ENCODE assay signal across 8 cellular contexts in the genomic region with DNA sequence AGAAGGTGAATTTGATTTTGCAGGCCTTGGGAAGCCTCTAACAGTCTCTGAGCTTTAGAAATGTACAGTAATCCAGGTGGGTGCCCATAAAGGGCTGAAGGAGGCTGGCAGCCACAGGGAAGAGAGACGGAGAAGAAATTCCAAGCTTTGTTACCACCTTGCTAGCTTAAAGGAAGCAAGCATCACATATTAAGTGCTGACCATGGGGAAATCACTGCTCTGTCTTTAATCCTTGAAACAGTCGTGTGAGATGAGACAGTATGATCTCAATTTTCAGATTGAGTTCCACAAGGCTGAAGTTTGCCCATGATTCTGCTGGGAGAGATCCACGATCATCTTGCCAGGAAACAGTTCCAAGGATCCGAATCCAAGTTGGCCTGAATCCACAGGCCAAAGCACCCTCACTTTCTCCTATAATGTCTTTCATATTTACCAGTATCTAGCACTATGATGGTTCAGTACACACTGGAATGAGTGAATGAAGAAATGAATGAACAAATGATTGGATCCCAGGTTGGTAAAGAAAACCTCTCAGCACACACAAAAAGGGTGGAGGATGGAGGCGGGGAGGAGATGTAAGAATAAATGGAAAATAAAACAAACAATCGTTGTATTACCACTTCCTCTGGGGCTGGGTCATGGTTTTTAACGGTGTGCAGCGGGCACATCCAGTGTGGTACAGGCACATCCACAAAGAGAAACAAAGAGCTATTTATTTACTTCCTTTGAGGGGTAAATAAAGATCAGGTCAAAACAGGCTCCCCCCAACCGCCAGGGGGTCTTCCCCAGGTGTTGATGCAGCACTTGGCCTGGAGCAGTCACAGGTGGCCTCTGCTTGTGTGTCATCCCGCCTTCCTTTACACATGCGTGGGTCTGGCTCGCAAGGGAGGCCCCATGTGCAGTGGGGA. TPM values are rescaled to one million over a fixed set of nuclear protein-coding genes. Genes with fewer than 3 reads are reported as not detected.
DNase-seq lines count a peak whose midpoint lies in the region; ATAC-seq, FAIRE-seq and TF ChIP-seq lines count a peak whose summit lies in the region.

No MANE protein-coding gene starts in this region.

- POLR2A ChIA-PET in K562 (lab: Yijun Ruan, JAX), result interaction anchor here (0.7 kb wide), 1 partner anchor 45 kb away, joined by 3 read pairs; no protein-coding TSS in a partner anchor
- POLR2A ChIA-PET in MCF 10A (lab: Yijun Ruan, JAX), result interaction anchor here (1.0 kb wide), 1 partner anchor 28 kb away, joined by 4 read pairs; a partner anchor contains a TSS

- no peaks in the 10 kb centered on the region for H3K27me3 ChIP-seq in K562 (ENCODE audit: control insufficient read depth in 2 of 2, insufficient read depth in 2 of 2, low read length in 2 of 2)

- H3K9ac ChIP-seq in K562 (ENCODE audit: insufficient read depth in 1 of 2, low read depth in 2 of 2, low read length in 2 of 2), result peak overlapping the region in 1 of 2 experiments; percentile 61; a peak in 2 of 4 replicates

- CTCF ChIA-PET in K562 (lab: Yijun Ruan, JAX; ENCODE audit: low intra/inter-chr PET ratio) (no interaction called here), MCF 10A (lab: Yijun Ruan, JAX) (interaction anchor here (1.0 to 1.3 kb wide), 2 partner anchors 10 to 22 kb away, joined by 3 read pairs; no protein-coding TSS in a partner anchor)

- DNase-seq in T-helper 1 cell (peak; percentile 18 to 87 (median 50)), K562 (ENCODE audit: extremely low read depth in 1 of 4, low spot score in 3 of 4) (peak in 1 of 4 experiments; percentile 1), MCF 10A (ENCODE audit: unreplicated experiment) (no peak), SK-N-DZ (ENCODE audit: low spot score) (no peak), NCI-H748 treated with DMSO at 0.1 percent for 48 hours (lab: John Stamatoyannopoulos, UW) (no peak)
- DNase-seq in stimulated activated CD4-positive, alpha-beta T cell treated with anti-CD3 and anti-CD28 coated beads, TNF-alpha, amount 100 ng/mL, for 4 hours (ENCODE audit: low read depth in 3 of 3), result peak; percentile 37 to 47 (median 42)

- no peak overlapping the region for H3K4me3 ChIP-seq in K562

- peaks cover 19% of the 10 kb centered on the region for H3K4me1 Mint-ChIP-seq in MCF 10A (ENCODE audit: insufficient read depth, unreplicated experiment)

- no peaks in the 10 kb centered on the region for H3K27me3 Mint-ChIP-seq in MCF 10A (ENCODE audit: insufficient read depth, unreplicated experiment)

- no peak for TF ChIP-seq RAD21 in K562 (CRISPR knock-in tag; conservative IDR thresholded peaks at IDR 0.05 in 1 of 2, IDR thresholded peaks at IDR 0.05 in 1 of 2)

- in situ Hi-C loops in K562 (cut with MboI), result no loop called here

- no peak for FAIRE-seq in K562 (lab: Jason Lieb, UNC)

- no peak overlapping the region for H3K27ac Mint-ChIP-seq in MCF 10A (ENCODE audit: low read depth, unreplicated experiment)

- no peaks in the 10 kb centered on the region for H3K9me1 ChIP-seq in K562 (ENCODE audit: control insufficient read depth, insufficient read depth, low read length)

- H3K79me2 ChIP-seq in K562 (ENCODE audit: control insufficient read depth, insufficient read depth, low read length), result peaks cover 2% of the 10 kb centered on the region; the same call in 2 of the 3 replicates

- H4K20me1 ChIP-seq in K562 (replicated peaks; ENCODE audit: control insufficient read depth, insufficient read depth, low read length), result no peaks in the 10 kb centered on the region

- no peak overlapping the region for H3K4me2 ChIP-seq in K562 (ENCODE audit: insufficient read depth, low read length)

- intact Hi-C loops in K562 (cut with micrococcal nuclease), result no loop called here
- intact Hi-C loops in MCF 10A (cut with micrococcal nuclease), result no loop called here

- TF ChIP-seq EP300 in K562 (IDR thresholded peaks at IDR 0.05; ENCODE audit: low read length), result no peak

- no peak for ATAC-seq in K562
- ATAC-seq in GM19035 (IDR thresholded peaks at IDR 0.05; ENCODE audit: unreplicated experiment), result no peak

- BruUV-seq in K562 (replicated peaks; lab: Mats Ljungman, UMichigan) (no TSS peak), MCF 10A (replicated peaks; lab: Mats Ljungman, UMichigan) (no TSS peak)

- H3K27ac ChIP-seq in K562 (ENCODE audit: extremely low read depth, low read depth, low read length), result no peak overlapping the region

- no peaks in the 10 kb centered on the region for H3K9me3 Mint-ChIP-seq in MCF 10A (ENCODE audit: unreplicated experiment)

- TF ChIP-seq CTCF in K562 (IDR thresholded peaks at IDR 0.05 in 2 of 3, conservative IDR thresholded peaks at IDR 0.05 in 1 of 3; ENCODE audit: insufficient read depth in 2 of 3, low read depth in 1 of 3, low read length in 3 of 3) (no peak), MCF 10A (IDR thresholded peaks at IDR 0.05; ENCODE audit: unreplicated experiment) (no peak)

- H3K36me3 ChIP-seq in K562 (ENCODE audit: control insufficient read depth, insufficient read depth, low read length), result no peaks in the 10 kb centered on the region; the same call in 2 of the 3 replicates

- H3K36me3 Mint-ChIP-seq in MCF 10A (ENCODE audit: insufficient read depth, unreplicated experiment), result peaks cover 50% of the 10 kb centered on the region

- no peak overlapping the region for H2AFZ ChIP-seq in K562 (ENCODE audit: low read depth, low read length)

- H3K4me3 Mint-ChIP-seq in MCF 10A (ENCODE audit: unreplicated experiment), result no peak overlapping the region

- WGBS in K562 (ENCODE audit: insufficient coverage, low coverage, missing lambda C conversion rate), result 84% methylated on average over 12 of the region's 12 CpGs

- H3K4me1 ChIP-seq in K562 (replicated peaks in 1 of 2; ENCODE audit: control insufficient read depth in 2 of 2, insufficient read depth in 2 of 2, low read length in 2 of 2), result peaks cover 32 to 49% of the 10 kb centered on the region in 2 experiments

- no peaks in the 10 kb centered on the region for H3K9me3 ChIP-seq in K562 (replicated peaks; ENCODE audit: control insufficient read depth, insufficient read depth, low read depth, low read length)

- TF ChIP-seq POLR2A in GM19193 (IDR thresholded peaks at IDR 0.05; ENCODE audit: extremely low read depth, insufficient read depth, insufficient read length) (peak; percentile 43), K562 (conservative IDR thresholded peaks at IDR 0.05) (no peak)

TF ChIP-seq in K562, 482 proteins besides CTCF, POLR2A, EP300 and RAD21:
- TF ChIP-seq ZNF24 (IDR thresholded peaks at IDR 0.05) (peak; percentile 92), MAFG (tag; conservative IDR thresholded peaks at IDR 0.05) (0 out of 2 replicates have a peak, but pooled peaks have one; percentile 5), ZNF3 (CRISPR knock-in tag; IDR thresholded peaks at IDR 0.05) (no peak)

RNA-seq across cellular contexts. Expression of a gene that starts 28.2 kb away (rescaled TPM):
- 128 and 137 TPM in 2 replicates for total RNA-seq in K562 (2011; cell fraction: chromatin; rRNA removed; ENCODE audit: low replicate concordance)
- 89.7 and 95.9 TPM in 2 replicates for total RNA-seq in K562 (2011; cell fraction: nucleolus; rRNA removed)
- total RNA-seq in K562 (2011; cell fraction: nucleoplasm; rRNA removed), result 111 and 145 TPM in 2 replicates
- total RNA-seq in K562 (2014; rRNA removed), result 37.8 and 45.6 TPM in 2 replicates
- 41.0 and 43.8 TPM in 2 replicates for total RNA-seq in K562 (2014; rRNA removed; fragmentation: Illumina TruSeq; extraction: Trizol)
- total RNA-seq in K562 (2015; rRNA removed; fragmentation: Illumina TruSeq; extraction: Trizol), result 29.4 and 32.3 TPM in 2 replicates
- 49.1 and 51.4 TPM in 2 replicates for total RNA-seq in K562 (2021)
- 52.8 and 57.2 TPM in 2 replicates for polyA plus RNA-seq in K562 (2011; rRNA removed)
- polyA plus RNA-seq in K562 (2011; cell fraction: cytosol; rRNA removed), result 58.0 and 76.8 TPM in 2 replicates
- 33.2 and 40.6 TPM in 2 replicates for polyA plus RNA-seq in K562 (2011; cell fraction: nucleus; rRNA removed)
- polyA plus RNA-seq in K562 (2012), result 24.5 and 33.6 TPM in 2 replicates
- polyA plus RNA-seq in K562 (2014; fragmentation: Illumina TruSeq; extraction: Trizol), result 49.2 and 52.6 TPM in 2 replicates
- 10 to 100 TPM; 58.9 to 84.0 TPM for polyA plus RNA-seq in K562 (2014; fragmentation: Nextera tagmentation; extraction: Ambion mirVana)
- polyA plus RNA-seq in K562 (2014; rRNA removed), result 57.1 and 60.3 TPM in 2 replicates
- 89.5 and 117 TPM in 2 replicates for polyA minus RNA-seq in K562 (2011; rRNA and poly(A)+ RNA removed)
- 30.9 and 35.3 TPM in 2 replicates for polyA minus RNA-seq in K562 (2011; cell fraction: cytosol; rRNA and poly(A)+ RNA removed)
- 37.0 and 60.9 TPM in 2 replicates for polyA minus RNA-seq in K562 (2011; cell fraction: nucleus; rRNA and poly(A)+ RNA removed)
- total RNA-seq in MCF 10A (2022), result 23.8 and 25.8 TPM in 2 replicates
- 25.6 and 30.2 TPM in 2 replicates for polyA plus RNA-seq in SK-N-DZ (2014; cell fraction: cytosol; rRNA removed)
- 13.6 and 21.1 TPM in 2 replicates for polyA plus RNA-seq in SK-N-DZ (2014; cell fraction: nucleus; rRNA removed)

Comparison
In these comparisons a context has a peak if more than half of its experiments do, and no peak if none do; other contexts are left out.
1. DNase-seq: peak in T-helper 1 cell (5 of 5) and stimulated activated CD4-positive, alpha-beta T cell treated with anti-CD3 and anti-CD28 coated beads, TNF-alpha, amount 100 ng/mL, for 4 hours (3 of 3); none in MCF 10A (single experiment), SK-N-DZ (single experiment) and NCI-H748 treated with DMSO at 0.1 percent for 48 hours (single experiment).